Comparison of ENCODE assay signal across 27 cellular contexts in genomic region chr20:32404017-32404416, GRCh38.
"Had no signal": no experiment of that assay in that cellular context is flagged by ENCODE, and none has a peak within 500 bp of the region (broad histone marks: within the 10 kb centered on the region; RNA-seq: fewer than 3 reads in every experiment).

No MANE protein-coding gene starts in this region.

- H3K36me3 ChIP-seq: gastrocnemius medialis, thyroid gland, vagina had no signal

- H3K4me3 ChIP-seq: gastrocnemius medialis, skin epidermis, stomach, thyroid gland, upper lobe of left lung, vagina had no signal

- DNase-seq: activated B cell treated with CpG ODN at 0.5 μM for 24 hours; activated CD4-positive, alpha-beta T cell treated with anti-CD3 and anti-CD28 coated beads, Interleukin-2, amount 50 U/mL, for 1 hour; activated CD8-positive, alpha-beta memory T cell treated with anti-CD3 and anti-CD28 coated beads, Interleukin-2, amount 10 ng/mL, durations not matched to agents 7 days and 5 days; activated CD8-positive, alpha-beta T cell treated with anti-CD3 and anti-CD28 coated beads, Interleukin-2, amount 10 ng/mL, durations not matched to agents 7 days and 5 days; activated T-cell treated with anti-CD3 and anti-CD28 coated beads, Interleukin-2, amount 50 U/mL, for 48 hours; anterior cingulate cortex; dermis blood vessel endothelial cell; effector CD4-positive, alpha-beta T cell; gastrocnemius medialis; hippocampal formation; immature natural killer cell; nephron progenitor cell; stimulated activated CD4-positive, alpha-beta T cell treated with anti-CD3 and anti-CD28 coated beads, Interleukin-4, amount 100 ng/mL, for 24 hours; stomach; T-helper 9 cell; thyroid gland; upper lobe of left lung had no signal

- H3K9me3 ChIP-seq: gastrocnemius medialis, neutrophil, stomach, thyroid gland, upper lobe of left lung, vagina had no signal

- H3K9me3 Mint-ChIP-seq: activated B cell treated with CpG ODN at 0.5 μM for 24 hours; activated naive CD4-positive, alpha-beta T cell treated with anti-CD3 and anti-CD28 coated beads, Interleukin-2, amount 50 U/mL, for 24 hours; activated T-helper 2 cell treated with anti-CD3 and anti-CD28 coated beads, Interferon-gamma antibody, Interleukin-2, Interleukin-4, amounts not matched to agents 10 μg/mL and 5 μg/mL and 100 μg/mL, durations not matched to agents 14 hours and 24 hours and 36 hours; immature natural killer cell; memory B cell; nephron progenitor cell; stimulated activated effector memory CD8-positive, alpha-beta T cell treated with anti-CD3 and anti-CD28 coated beads, Interleukin-12 subunit alpha, Interleukin-12 subunit beta, amount 100 ng/mL, for 72 hours had no signal

- H3K4me3 Mint-ChIP-seq: activated B cell treated with CpG ODN at 0.5 μM for 24 hours; activated CD8-positive, alpha-beta memory T cell treated with anti-CD3 and anti-CD28 coated beads, Interleukin-2, amount 10 ng/mL, durations not matched to agents 7 days and 5 days; activated CD8-positive, alpha-beta T cell treated with anti-CD3 and anti-CD28 coated beads, Interleukin-2, amount 10 ng/mL, durations not matched to agents 7 days and 5 days; activated naive CD4-positive, alpha-beta T cell treated with anti-CD3 and anti-CD28 coated beads, Interleukin-2, amount 50 U/mL, for 24 hours; immature natural killer cell; memory B cell; nephron progenitor cell; stimulated activated effector memory CD8-positive, alpha-beta T cell treated with anti-CD3 and anti-CD28 coated beads, Interleukin-12 subunit alpha, Interleukin-12 subunit beta, amount 100 ng/mL, for 72 hours had no signal

- H3K4me1 ChIP-seq: stomach had no signal

- H3K27me3 ChIP-seq: gastrocnemius medialis, neutrophil, stomach, thyroid gland, upper lobe of left lung, vagina had no signal

- H3K27ac Mint-ChIP-seq: activated B cell treated with CpG ODN at 0.5 μM for 24 hours; activated CD8-positive, alpha-beta memory T cell treated with anti-CD3 and anti-CD28 coated beads, Interleukin-2, amount 10 ng/mL, durations not matched to agents 7 days and 5 days; activated CD8-positive, alpha-beta T cell treated with anti-CD3 and anti-CD28 coated beads, Interleukin-2, amount 10 ng/mL, durations not matched to agents 7 days and 5 days; activated naive CD4-positive, alpha-beta T cell treated with anti-CD3 and anti-CD28 coated beads, Interleukin-2, amount 50 U/mL, for 24 hours; activated T-helper 2 cell treated with anti-CD3 and anti-CD28 coated beads, Interferon-gamma antibody, Interleukin-2, Interleukin-4, amounts not matched to agents 10 μg/mL and 5 μg/mL and 100 μg/mL, durations not matched to agents 14 hours and 24 hours and 36 hours; memory B cell; nephron progenitor cell; stimulated activated effector memory CD8-positive, alpha-beta T cell treated with anti-CD3 and anti-CD28 coated beads, Interleukin-12 subunit alpha, Interleukin-12 subunit beta, amount 100 ng/mL, for 72 hours had no signal

- H3K27ac ChIP-seq: gastrocnemius medialis, neutrophil, skin epidermis, stomach, thyroid gland, upper lobe of left lung, vagina had no signal

- H3K27me3 Mint-ChIP-seq: activated B cell treated with CpG ODN at 0.5 μM for 24 hours; activated CD8-positive, alpha-beta memory T cell treated with anti-CD3 and anti-CD28 coated beads, Interleukin-2, amount 10 ng/mL, durations not matched to agents 7 days and 5 days; activated naive CD4-positive, alpha-beta T cell treated with anti-CD3 and anti-CD28 coated beads, Interleukin-2, amount 50 U/mL, for 24 hours; memory B cell had no signal

- FAIRE-seq: bronchial epithelial cell, colon had no signal

- ATAC-seq: activated CD8-positive, alpha-beta memory T cell treated with anti-CD3 and anti-CD28 coated beads, Interleukin-2, amount 10 ng/mL, durations not matched to agents 7 days and 5 days; activated CD8-positive, alpha-beta T cell treated with anti-CD3 and anti-CD28 coated beads, Interleukin-2, amount 10 ng/mL, durations not matched to agents 7 days and 5 days; gastrocnemius medialis; sciatic nerve; stimulated activated effector memory CD8-positive, alpha-beta T cell treated with anti-CD3 and anti-CD28 coated beads, Interleukin-12 subunit alpha, Interleukin-12 subunit beta, amount 100 ng/mL, for 72 hours had no signal

- H3K4me1 Mint-ChIP-seq: nephron progenitor cell had no signal
